ENCODE assay signal across 1 cellular context in genomic region chr16:2983706-2984136, GRCh38.
A peak's percentile ranks its signal among the peaks of the same experiment; 100 is the strongest.
TF ChIP-seq lines count a peak whose summit lies in the region.

No MANE protein-coding gene starts in this region.

TF ChIP-seq in SK-N-SH, 30 proteins besides CTCF, POLR2A, EP300 and RAD21 (continued from another document):
- no peak for TF ChIP-seq YY1 (IDR thresholded peaks at IDR 0.05; ENCODE audit: low read depth)
- no peak for TF ChIP-seq FOXM1 (IDR thresholded peaks at IDR 0.05; ENCODE audit: low read depth)
- TF ChIP-seq MEF2A (IDR thresholded peaks at IDR 0.05; ENCODE audit: borderline replicate concordance, low read depth), result no peak
- TF ChIP-seq RXRA (IDR thresholded peaks at IDR 0.05; ENCODE audit: borderline replicate concordance, low read depth), result no peak
- TF ChIP-seq RFX5 (IDR thresholded peaks at IDR 0.05; ENCODE audit: low read length), result no peak
- TF ChIP-seq, protein P1, sequence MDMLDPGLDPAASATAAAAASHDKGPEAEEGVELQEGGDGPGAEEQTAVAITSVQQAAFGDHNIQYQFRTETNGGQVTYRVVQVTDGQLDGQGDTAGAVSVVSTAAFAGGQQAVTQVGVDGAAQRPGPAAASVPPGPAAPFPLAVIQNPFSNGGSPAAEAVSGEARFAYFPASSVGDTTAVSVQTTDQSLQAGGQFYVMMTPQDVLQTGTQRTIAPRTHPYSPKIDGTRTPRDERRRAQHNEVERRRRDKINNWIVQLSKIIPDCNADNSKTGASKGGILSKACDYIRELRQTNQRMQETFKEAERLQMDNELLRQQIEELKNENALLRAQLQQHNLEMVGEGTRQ (IDR thresholded peaks at IDR 0.05; ENCODE audit: borderline replicate concordance, low read depth, low read length), result no peak
- no peak for TF ChIP-seq EZH2phosphoT487 (IDR thresholded peaks at IDR 0.05; ENCODE audit: borderline replicate concordance, low read depth)
- TF ChIP-seq, protein P2, sequence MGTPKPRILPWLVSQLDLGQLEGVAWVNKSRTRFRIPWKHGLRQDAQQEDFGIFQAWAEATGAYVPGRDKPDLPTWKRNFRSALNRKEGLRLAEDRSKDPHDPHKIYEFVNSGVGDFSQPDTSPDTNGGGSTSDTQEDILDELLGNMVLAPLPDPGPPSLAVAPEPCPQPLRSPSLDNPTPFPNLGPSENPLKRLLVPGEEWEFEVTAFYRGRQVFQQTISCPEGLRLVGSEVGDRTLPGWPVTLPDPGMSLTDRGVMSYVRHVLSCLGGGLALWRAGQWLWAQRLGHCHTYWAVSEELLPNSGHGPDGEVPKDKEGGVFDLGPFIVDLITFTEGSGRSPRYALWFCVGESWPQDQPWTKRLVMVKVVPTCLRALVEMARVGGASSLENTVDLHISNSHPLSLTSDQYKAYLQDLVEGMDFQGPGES (IDR thresholded peaks at IDR 0.05; ENCODE audit: low read depth, low read length), result no peak
- TF ChIP-seq SIN3A (IDR thresholded peaks at IDR 0.05; ENCODE audit: borderline replicate concordance, low read depth, low read length), result peak; percentile 43; the same call in 1 of the 2 replicates
- no peak for TF ChIP-seq GABPA (IDR thresholded peaks at IDR 0.05; ENCODE audit: low read depth)
- TF ChIP-seq RCOR1 (IDR thresholded peaks at IDR 0.05; ENCODE audit: low read length), result no peak; the same call in 1 of the 2 replicates
- TF ChIP-seq, protein P3, sequence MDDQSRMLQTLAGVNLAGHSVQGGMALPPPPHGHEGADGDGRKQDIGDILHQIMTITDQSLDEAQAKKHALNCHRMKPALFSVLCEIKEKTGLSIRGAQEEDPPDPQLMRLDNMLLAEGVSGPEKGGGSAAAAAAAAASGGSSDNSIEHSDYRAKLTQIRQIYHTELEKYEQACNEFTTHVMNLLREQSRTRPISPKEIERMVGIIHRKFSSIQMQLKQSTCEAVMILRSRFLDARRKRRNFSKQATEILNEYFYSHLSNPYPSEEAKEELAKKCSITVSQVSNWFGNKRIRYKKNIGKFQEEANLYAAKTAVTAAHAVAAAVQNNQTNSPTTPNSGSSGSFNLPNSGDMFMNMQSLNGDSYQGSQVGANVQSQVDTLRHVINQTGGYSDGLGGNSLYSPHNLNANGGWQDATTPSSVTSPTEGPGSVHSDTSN (IDR thresholded peaks at IDR 0.05), result no peak
- no peak for TF ChIP-seq FOXJ3 (CRISPR knock-in tag; IDR thresholded peaks at IDR 0.05)
- peak; percentile 92 for TF ChIP-seq CHD2 (IDR thresholded peaks at IDR 0.05; ENCODE audit: low read length, partially characterized antibody)
- no peak for TF ChIP-seq GATA2 (CRISPR knock-in tag; IDR thresholded peaks at IDR 0.05)
- no peak for TF ChIP-seq JUND (IDR thresholded peaks at IDR 0.05)
- TF ChIP-seq POLR2AphosphoS5 (IDR thresholded peaks at IDR 0.05; ENCODE audit: low read depth, low read length), result no peak
